Comparison of ENCODE assay signal across 20 cellular contexts in genomic region chr21:46556802-46557201, GRCh38. TPM values are rescaled to one million over a fixed set of nuclear protein-coding genes. Genes with fewer than 3 reads are reported as not detected.
DNase-seq lines count a peak whose midpoint lies in the region; ATAC-seq and TF ChIP-seq lines count a peak whose summit lies in the region.
"Had no signal": no experiment of that assay in that cellular context is flagged by ENCODE, and none has a peak within 500 bp of the region (broad histone marks: within the 10 kb centered on the region; RNA-seq: fewer than 3 reads in every experiment).

No MANE protein-coding gene starts in this region.

- CTCF ChIA-PET in activated CD8-positive, alpha-beta memory T cell treated with anti-CD3 and anti-CD28 coated beads, Interleukin-2, amount 10 ng/mL, durations not matched to agents 7 days and 5 days (lab: Charles Lee) = no interaction called here
- CTCF ChIA-PET in CD4-positive, alpha-beta T cell (lab: Charles Lee) = no interaction called here
- CTCF ChIA-PET in naive thymus-derived CD4-positive, alpha-beta T cell (lab: Charles Lee) = interaction anchor here (0.6 to 1.0 kb wide), 2 partner anchors 14 to 83 kb away, joined by 3 read pairs; no protein-coding TSS in a partner anchor

- TF ChIP-seq CTCF in CD4-positive, alpha-beta T cell (IDR thresholded peaks at IDR 0.05) = no peak

- peaks cover 28% of the 10 kb centered on the region for H3K36me3 Mint-ChIP-seq in activated CD8-positive, alpha-beta memory T cell treated with anti-CD3 and anti-CD28 coated beads, Interleukin-2, amount 10 ng/mL, durations not matched to agents 7 days and 5 days
- peaks cover 83% of the 10 kb centered on the region for H3K36me3 Mint-ChIP-seq in CD4-positive, alpha-beta T cell (ENCODE audit: low read depth)
- H3K36me3 Mint-ChIP-seq in naive thymus-derived CD4-positive, alpha-beta T cell = peaks cover 5 to 51% (median 39%) of the 10 kb centered on the region in 5 donors
- H3K36me3 Mint-ChIP-seq in activated T-helper 17 cell treated with anti-CD3 and anti-CD28 coated beads, Interleukin-2, amount 50 U/mL, for 72 hours (ENCODE audit: low read depth) = peaks cover 55% of the 10 kb centered on the region

- H3K4me3 Mint-ChIP-seq in activated CD8-positive, alpha-beta memory T cell treated with anti-CD3 and anti-CD28 coated beads, Interleukin-2, amount 10 ng/mL, durations not matched to agents 7 days and 5 days = no peak overlapping the region
- H3K4me3 Mint-ChIP-seq in CD4-positive, alpha-beta T cell = no peak overlapping the region
- peak overlapping the region in 3 of 10 donors; percentile 3 to 59 (median 8) for H3K4me3 Mint-ChIP-seq in naive thymus-derived CD4-positive, alpha-beta T cell
- no peak overlapping the region for H3K4me3 Mint-ChIP-seq in activated T-helper 17 cell treated with anti-CD3 and anti-CD28 coated beads, Interleukin-2, amount 50 U/mL, for 72 hours

- no peak overlapping the region for H3K4me3 ChIP-seq in naive thymus-derived CD4-positive, alpha-beta T cell (ENCODE audit: low read length)

- intact Hi-C loops in CD4-positive, alpha-beta T cell (cut with DNase I, micrococcal nuclease) = no loop called here
- intact Hi-C loops in naive thymus-derived CD4-positive, alpha-beta T cell (cut with micrococcal nuclease) = loop anchor here in 1 of 2 donors (5.0 kb wide), 1 partner anchor 330 kb away; the partner anchor contains the start of gene LSS

- H3K4me1 Mint-ChIP-seq in activated CD8-positive, alpha-beta memory T cell treated with anti-CD3 and anti-CD28 coated beads, Interleukin-2, amount 10 ng/mL, durations not matched to agents 7 days and 5 days = peaks cover 38% of the 10 kb centered on the region
- peaks cover 79% of the 10 kb centered on the region for H3K4me1 Mint-ChIP-seq in CD4-positive, alpha-beta T cell (ENCODE audit: low read depth)
- H3K4me1 Mint-ChIP-seq in naive thymus-derived CD4-positive, alpha-beta T cell = peaks cover 47 to 95% (median 79%) of the 10 kb centered on the region in 7 donors
- peaks cover 30% of the 10 kb centered on the region for H3K4me1 Mint-ChIP-seq in activated T-helper 17 cell treated with anti-CD3 and anti-CD28 coated beads, Interleukin-2, amount 50 U/mL, for 72 hours

- H3K27me3 Mint-ChIP-seq in activated CD8-positive, alpha-beta memory T cell treated with anti-CD3 and anti-CD28 coated beads, Interleukin-2, amount 10 ng/mL, durations not matched to agents 7 days and 5 days = no peaks in the 10 kb centered on the region
- no peaks in the 10 kb centered on the region for H3K27me3 Mint-ChIP-seq in CD4-positive, alpha-beta T cell
- no peaks in the 10 kb centered on the region for H3K27me3 Mint-ChIP-seq in naive thymus-derived CD4-positive, alpha-beta T cell
- no peaks in the 10 kb centered on the region for H3K27me3 Mint-ChIP-seq in activated T-helper 17 cell treated with anti-CD3 and anti-CD28 coated beads, Interleukin-2, amount 50 U/mL, for 72 hours

- peak overlapping the region; percentile 39 for H3K27ac Mint-ChIP-seq in activated CD8-positive, alpha-beta memory T cell treated with anti-CD3 and anti-CD28 coated beads, Interleukin-2, amount 10 ng/mL, durations not matched to agents 7 days and 5 days
- peak overlapping the region; percentile 95 for H3K27ac Mint-ChIP-seq in CD4-positive, alpha-beta T cell
- peak overlapping the region in 7 of 9 donors; percentile 59 to 98 (median 88) for H3K27ac Mint-ChIP-seq in naive thymus-derived CD4-positive, alpha-beta T cell
- H3K27ac Mint-ChIP-seq in activated T-helper 17 cell treated with anti-CD3 and anti-CD28 coated beads, Interleukin-2, amount 50 U/mL, for 72 hours = no peak overlapping the region

- peaks cover 60 to 91% of the 10 kb centered on the region in 2 donors for H3K4me1 ChIP-seq in naive thymus-derived CD4-positive, alpha-beta T cell (ENCODE audit: control insufficient read depth in 2 of 2, insufficient read depth in 2 of 2, low read length in 2 of 2)

- no peak for ATAC-seq in activated CD8-positive, alpha-beta memory T cell treated with anti-CD3 and anti-CD28 coated beads, Interleukin-2, amount 10 ng/mL, durations not matched to agents 7 days and 5 days
- ATAC-seq in CD4-positive, alpha-beta T cell (ENCODE audit: poor library complexity) = no peak
- no peak for ATAC-seq in naive thymus-derived CD4-positive, alpha-beta T cell
- no peak for ATAC-seq in activated T-helper 17 cell treated with anti-CD3 and anti-CD28 coated beads, Interleukin-2, amount 50 U/mL, for 72 hours (replicated peaks)

- H3K27ac ChIP-seq in CD4-positive, alpha-beta T cell (ENCODE audit: low read depth, low read length) = no peak overlapping the region
- peak overlapping the region; percentile 93 for H3K27ac ChIP-seq in KOPT-K1 (ENCODE audit: low read depth, low read length, poor library complexity, severe bottlenecking)
- H3K27ac ChIP-seq in naive thymus-derived CD4-positive, alpha-beta T cell (ENCODE audit: low read depth, low read length) = no peak overlapping the region

- no peaks in the 10 kb centered on the region for H3K27me3 ChIP-seq in CD4-positive, alpha-beta T cell (ENCODE audit: control insufficient read depth, insufficient read depth, low read length)
- no peaks in the 10 kb centered on the region for H3K27me3 ChIP-seq in naive thymus-derived CD4-positive, alpha-beta T cell (ENCODE audit: control insufficient read depth in 2 of 2, insufficient read depth in 2 of 2, low read length in 2 of 2)

- no peak for DNase-seq in activated CD8-positive, alpha-beta memory T cell treated with anti-CD3 and anti-CD28 coated beads, Interleukin-2, amount 10 ng/mL, durations not matched to agents 7 days and 5 days
- DNase-seq in activated CD8-positive, alpha-beta memory T cell treated with anti-CD3 and anti-CD28 coated beads for 24 hours = no peak
- no peak for DNase-seq in CD4-positive, alpha-beta T cell
- DNase-seq in naive thymus-derived CD4-positive, alpha-beta T cell = no peak
- DNase-seq in hepatic stellate cell (ENCODE audit: low spot score) = no peak
- DNase-seq: DMS79 treated with DMSO at 0.1 percent for 48 hours, Karpas-422, NCI-H1417 treated with DMSO at 0.1 percent for 48 hours, NCI-H187 treated with DMSO at 0.1 percent for 48 hours, NCI-H2227 treated with DMSO at 0.1 percent for 48 hours, NCI-H510A treated with DMSO at 0.1 percent for 48 hours, NCI-H774, OCI-M1, SHP77 had no signal

- POLR2A ChIA-PET in CD4-positive, alpha-beta T cell (lab: Charles Lee) = interaction anchor here (0.6 to 8.0 kb wide), 2 partner anchors 78 to 111 kb away, joined by 3 to 114 read pairs; partner anchors contain the start of gene PRMT2
- POLR2A ChIA-PET in naive thymus-derived CD4-positive, alpha-beta T cell (lab: Charles Lee) = interaction anchor here (0.6 to 10.3 kb wide), 4 partner anchors 8 to 273 kb away, joined by 3 to 219 read pairs (median 10); partner anchors contain the start of gene PRMT2

- peaks cover 66% of the 10 kb centered on the region for H3K36me3 ChIP-seq in KOPT-K1 (ENCODE audit: insufficient read depth, low read length)
- peaks cover 0 to 38% (median 5%) of the 10 kb centered on the region in 3 experiments for H3K36me3 ChIP-seq in naive thymus-derived CD4-positive, alpha-beta T cell (ENCODE audit: control insufficient read depth in 2 of 3, insufficient read depth in 3 of 3, low read length in 3 of 3)

- H3K9me3 Mint-ChIP-seq in activated CD8-positive, alpha-beta memory T cell treated with anti-CD3 and anti-CD28 coated beads, Interleukin-2, amount 10 ng/mL, durations not matched to agents 7 days and 5 days (ENCODE audit: low read depth) = no peaks in the 10 kb centered on the region
- H3K9me3 Mint-ChIP-seq in CD4-positive, alpha-beta T cell = no peaks in the 10 kb centered on the region
- H3K9me3 Mint-ChIP-seq in naive thymus-derived CD4-positive, alpha-beta T cell = peaks cover 0 to 2% (median 0%) of the 10 kb centered on the region in 11 donors
- H3K9me3 Mint-ChIP-seq in activated T-helper 17 cell treated with anti-CD3 and anti-CD28 coated beads, Interleukin-2, amount 50 U/mL, for 72 hours = no peaks in the 10 kb centered on the region

- H3K9me3 ChIP-seq in CD4-positive, alpha-beta T cell (ENCODE audit: control insufficient read depth, low read length) = no peaks in the 10 kb centered on the region
- H3K9me3 ChIP-seq in KOPT-K1 (ENCODE audit: insufficient read depth, low read length, poor library complexity, severe bottlenecking) = no peaks in the 10 kb centered on the region
- no peaks in the 10 kb centered on the region for H3K9me3 ChIP-seq in naive thymus-derived CD4-positive, alpha-beta T cell (ENCODE audit: control insufficient read depth in 2 of 3, low read length in 3 of 3)

RNA-seq across cellular contexts. Expression of gene S100B, which starts 48.1 kb away (rescaled TPM):
- total RNA-seq in activated CD8-positive, alpha-beta memory T cell treated with anti-CD3 and anti-CD28 coated beads, Interleukin-2, amount 10 ng/mL, durations not matched to agents 7 days and 5 days = 1 to 10 TPM in 1 of 2 experiments, under 1 TPM in 1; 0.77 to 1.5 TPM
- total RNA-seq in CD4-positive, alpha-beta T cell = under 1 TPM; 0.47 to 0.52 TPM
- total RNA-seq in naive thymus-derived CD4-positive, alpha-beta T cell = 1 to 10 TPM in 1 of 5 experiments, under 1 TPM in 4; 0.27 to 2.3 (median 0.95) TPM
- polyA plus RNA-seq in naive thymus-derived CD4-positive, alpha-beta T cell = 1 to 10 TPM; 1.1 to 7.0 TPM
- total RNA-seq in activated T-helper 17 cell treated with anti-CD3 and anti-CD28 coated beads, Interleukin-2, amount 50 U/mL, for 72 hours = not detected
- total RNA-seq: A172, HT-29, MCF 10A had no signal
- polyA plus RNA-seq: BJ had no signal
